8 cellular contexts compared by ENCODE assay signal in the genomic region with DNA sequence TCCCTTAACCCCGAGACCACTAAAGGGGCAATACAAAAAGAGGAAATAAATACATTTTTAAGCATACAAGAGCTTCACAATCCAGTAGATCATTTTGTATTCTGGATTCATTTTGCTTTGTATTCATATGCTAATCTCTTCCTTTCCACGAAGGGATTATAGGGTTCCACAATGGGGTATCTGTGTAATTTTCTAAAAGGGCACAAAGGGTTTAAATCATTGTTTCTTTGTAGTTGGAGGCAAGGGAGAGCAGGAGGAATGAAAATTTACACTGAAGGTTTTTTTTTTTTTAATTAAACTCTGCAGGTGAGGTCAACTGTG. TPM values are rescaled to one million over a fixed set of nuclear protein-coding genes. Genes with fewer than 3 reads are reported as not detected.
DNase-seq lines count a peak whose midpoint lies in the region; ATAC-seq, FAIRE-seq and TF ChIP-seq lines count a peak whose summit lies in the region.

No MANE protein-coding gene starts in this region.

- no peak for TF ChIP-seq POLR2A in H54 (IDR thresholded peaks at IDR 0.05; ENCODE audit: low read depth, low read length)

- H3K9me3 Mint-ChIP-seq in nephron progenitor cell, result no peaks in the 10 kb centered on the region

- no peak for FAIRE-seq in H54 (lab: Jason Lieb, UNC)

- no peak for TF ChIP-seq CTCF in C4-2B (conservative IDR thresholded peaks at IDR 0.05)
- TF ChIP-seq CTCF in dorsolateral prefrontal cortex (IDR thresholded peaks at IDR 0.05 in 54 of 56, conservative IDR thresholded peaks at IDR 0.05 in 2 of 56; ENCODE audit: low read depth in 1 of 56, partially characterized antibody in 56 of 56), result peak in 13 of 56 donors; percentile 1 to 29 (median 5)
- TF ChIP-seq CTCF in nephron progenitor cell (IDR thresholded peaks at IDR 0.05), result no peak

- H3K27me3 ChIP-seq in dorsolateral prefrontal cortex, result no peaks in the 10 kb centered on the region

- peaks cover 11% of the 10 kb centered on the region for H3K27me3 Mint-ChIP-seq in nephron progenitor cell (ENCODE audit: low read depth, poor library complexity)

- ATAC-seq in GM21447 (IDR thresholded peaks at IDR 0.05; ENCODE audit: unreplicated experiment), result no peak

- intact Hi-C loops in dorsolateral prefrontal cortex (cut with DNase I), result loop anchor here (1.0 to 5.0 kb wide), 5 partner anchors 52 to 273 kb away; a partner anchor contains a TSS

- DNase-seq in NCI-H1105 (lab: John Stamatoyannopoulos, UW), result peak; percentile 2
- DNase-seq in dorsolateral prefrontal cortex, result no peak
- DNase-seq in nephron progenitor cell, result no peak
- DNase-seq in mucosa of gallbladder (ENCODE audit: low spot score), result no peak
- DNase-seq in H54 (ENCODE audit: insufficient read length, low spot score), result no peak
- DNase-seq in kidney glomerular epithelial cell (lab: John Stamatoyannopoulos, UW), result no peak

- H3K4me1 Mint-ChIP-seq in nephron progenitor cell, result peaks cover 35% of the 10 kb centered on the region

- peak overlapping the region; percentile 98 for H3K27ac ChIP-seq in C4-2B
- peak overlapping the region; percentile 78 to 100 (median 99) for H3K27ac ChIP-seq in dorsolateral prefrontal cortex

- H3K27ac Mint-ChIP-seq in nephron progenitor cell, result peak overlapping the region; percentile 100

- peak overlapping the region; percentile 100 for H3K4me3 Mint-ChIP-seq in nephron progenitor cell

- peak overlapping the region; percentile 37 to 99 (median 91) for H3K4me3 ChIP-seq in dorsolateral prefrontal cortex

- peaks cover 16% of the 10 kb centered on the region for H3K36me3 Mint-ChIP-seq in nephron progenitor cell (ENCODE audit: low read depth)

RNA-seq across cellular contexts. Expression of a gene that starts 0.6 kb away (rescaled TPM):
- total RNA-seq in dorsolateral prefrontal cortex (10 to 100 TPM; 42.4 to 96.8 (median 54.8) TPM), mucosa of gallbladder (39.9 TPM)

RNA-seq across cellular contexts. Expression of a gene that starts 47.9 kb away (rescaled TPM):
- total RNA-seq in dorsolateral prefrontal cortex (not detected), mucosa of gallbladder (not detected)
